In genomic region chr2:85503611-85504433, GRCh38 we compare ENCODE assay signal across 13 cellular contexts. TPM values are rescaled to one million over a fixed set of nuclear protein-coding genes. Genes with fewer than 3 reads are reported as not detected.
DNase-seq lines count a peak whose midpoint lies in the region; ATAC-seq, FAIRE-seq and TF ChIP-seq lines count a peak whose summit lies in the region.
"Had no signal": no experiment of that assay in that cellular context is flagged by ENCODE, and none has a peak within 500 bp of the region (broad histone marks: within the 10 kb centered on the region; RNA-seq: fewer than 3 reads in every experiment).

No MANE protein-coding gene starts in this region.

- intact Hi-C loops in MCF 10A (cut with micrococcal nuclease) = loop anchor here (2.0 kb wide), 1 partner anchor 71 kb away; no protein-coding TSS in a partner anchor
- intact Hi-C loops in breast epithelium (cut with DNase I; ENCODE audit: low total_unique reads) = no loop called here
- intact Hi-C loops in kidney (cut with DNase I) = no loop called here
- intact Hi-C loops in thyroid gland (cut with DNase I) = no loop called here
- intact Hi-C loops in Caco-2 (cut with micrococcal nuclease; ENCODE audit: unreplicated experiment) = loop anchor here (1.0 kb wide), 1 partner anchor 83 kb away; no protein-coding TSS in a partner anchor

- no peaks in the 10 kb centered on the region for H3K4me1 ChIP-seq in breast epithelium
- peaks cover 5 to 14% of the 10 kb centered on the region in 2 donors for H3K4me1 ChIP-seq in kidney (ENCODE audit: control insufficient read depth in 1 of 2, insufficient read depth in 1 of 2, low read depth in 1 of 2, low read length in 2 of 2)
- peaks cover 3 to 34% of the 10 kb centered on the region in 2 donors for H3K4me1 ChIP-seq in thyroid gland
- peaks cover 12% of the 10 kb centered on the region; the same call in 1 of the 2 replicates for H3K4me1 ChIP-seq in Caco-2

- BruUV-seq in MCF 10A (replicated peaks; lab: Mats Ljungman, UMichigan) (no TSS peak), Caco-2 (replicated peaks; lab: Mats Ljungman, UMichigan) (no TSS peak)

- H3K9me3 Mint-ChIP-seq in MCF 10A (ENCODE audit: unreplicated experiment) (no peaks in the 10 kb centered on the region), Caco-2 (ENCODE audit: unreplicated experiment) (peaks cover 10% of the 10 kb centered on the region)
- H3K9me3 Mint-ChIP-seq: naive thymus-derived CD8-positive, alpha-beta T cell had no signal

- H3K36me3 ChIP-seq in breast epithelium = no peaks in the 10 kb centered on the region
- no peaks in the 10 kb centered on the region for H3K36me3 ChIP-seq in kidney (ENCODE audit: control insufficient read depth in 1 of 2, insufficient read depth in 2 of 2, low read length in 2 of 2)
- no peaks in the 10 kb centered on the region for H3K36me3 ChIP-seq in thyroid gland
- no peaks in the 10 kb centered on the region; the same call in 1 of the 2 replicates for H3K36me3 ChIP-seq in Caco-2 (ENCODE audit: control insufficient read depth, insufficient read depth, low read length)
- H3K36me3 ChIP-seq: thoracic aorta had no signal

- H3K9ac ChIP-seq in kidney (ENCODE audit: low read length in 2 of 2) = peak overlapping the region in 1 of 2 donors; percentile 2

- POLR2A ChIA-PET in MCF 10A (lab: Yijun Ruan, JAX) = interaction anchor here (0.6 to 15.5 kb wide), 22 partner anchors 9 to 1077 kb away, joined by 3 to 376 read pairs (median 4); partner anchors contain the start of genes ELMOD3, MAT2A, RETSAT and TGOLN2
- POLR2A ChIA-PET in Caco-2 (lab: Charles Lee) = no interaction called here

- H3K4me1 Mint-ChIP-seq in MCF 10A (ENCODE audit: insufficient read depth, unreplicated experiment) = peaks cover 30% of the 10 kb centered on the region
- no peaks in the 10 kb centered on the region for H3K4me1 Mint-ChIP-seq in Caco-2 (ENCODE audit: low read depth, unreplicated experiment)

- H3K27ac Mint-ChIP-seq in MCF 10A (ENCODE audit: low read depth, unreplicated experiment) (peak overlapping the region; percentile 55), Caco-2 (ENCODE audit: unreplicated experiment) (no peak overlapping the region)

- H3K36me3 Mint-ChIP-seq in MCF 10A (ENCODE audit: insufficient read depth, unreplicated experiment) (no peaks in the 10 kb centered on the region), Caco-2 (ENCODE audit: insufficient read depth, unreplicated experiment) (no peaks in the 10 kb centered on the region)
- H3K36me3 Mint-ChIP-seq: brain; naive thymus-derived CD8-positive, alpha-beta T cell had no signal

- 89 to 90% methylated on average over 16 to 19 of the region's 19 CpGs for WGBS in thyroid gland, 2 donors

- CTCF ChIA-PET in MCF 10A (lab: Yijun Ruan, JAX) (interaction anchor here (0.8 to 1.8 kb wide), 5 partner anchors 33 to 184 kb away, joined by 3 to 5 read pairs (median 4); no protein-coding TSS in a partner anchor), Caco-2 (lab: Charles Lee) (no interaction called here)

- no peak for FAIRE-seq in kidney (lab: Jason Lieb, UNC)

- H3K27ac ChIP-seq in breast epithelium (peak overlapping the region in 1 of 2 donors; percentile 20), kidney (ENCODE audit: low read depth in 2 of 2, low read length in 2 of 2) (peak overlapping the region; percentile 26 to 67), thyroid gland (peak overlapping the region in 2 of 3 donors; percentile 51 to 64)
- H3K27ac ChIP-seq: SK-N-MC had no signal

- no peak for TF ChIP-seq POLR2A in breast epithelium (IDR thresholded peaks at IDR 0.05)
- TF ChIP-seq POLR2A in thyroid gland (IDR thresholded peaks at IDR 0.05) = no peak

- peak; percentile 77 for DNase-seq in MCF 10A (ENCODE audit: unreplicated experiment)
- no peak for DNase-seq in breast epithelium (ENCODE audit: low spot score in 2 of 2)
- peak; percentile 9 for DNase-seq in amniotic stem cell (lab: John Stamatoyannopoulos, UW)
- no peak for DNase-seq in kidney
- no peak for DNase-seq in thyroid gland
- no peak for DNase-seq in Caco-2
- DNase-seq in GM13976 (ENCODE audit: low spot score) = no peak
- DNase-seq: naive thymus-derived CD8-positive, alpha-beta T cell; NCI-H2081 treated with DMSO at 0.1 percent for 48 hours had no signal

- H3K27me3 ChIP-seq in breast epithelium (no peaks in the 10 kb centered on the region), thyroid gland (no peaks in the 10 kb centered on the region), Caco-2 (replicated peaks; ENCODE audit: control insufficient read depth, insufficient read depth, low read length) (no peaks in the 10 kb centered on the region)

- H3K4me3 ChIP-seq in breast epithelium (no peak overlapping the region), kidney (ENCODE audit: low read length in 2 of 2) (peak overlapping the region in 1 of 2 donors; percentile 30), thyroid gland (replicated peaks in 1 of 3) (no peak overlapping the region), Caco-2 (ENCODE audit: low read depth, low read length) (no peak overlapping the region)
- H3K4me3 ChIP-seq: SK-N-MC, thoracic aorta had no signal

- no peak overlapping the region for H3K4me3 Mint-ChIP-seq in MCF 10A (ENCODE audit: unreplicated experiment)
- no peak overlapping the region for H3K4me3 Mint-ChIP-seq in Caco-2 (ENCODE audit: unreplicated experiment)
- H3K4me3 Mint-ChIP-seq: brain; naive thymus-derived CD8-positive, alpha-beta T cell had no signal

- ATAC-seq in GM18907 (IDR thresholded peaks at IDR 0.05; ENCODE audit: unreplicated experiment) = no peak
- ATAC-seq: naive thymus-derived CD8-positive, alpha-beta T cell had no signal

- H3K9me3 ChIP-seq in breast epithelium (no peaks in the 10 kb centered on the region), kidney (ENCODE audit: control insufficient read depth in 1 of 2, low read length in 2 of 2) (no peaks in the 10 kb centered on the region), thyroid gland (no peaks in the 10 kb centered on the region), Caco-2 (no peaks in the 10 kb centered on the region)
- H3K9me3 ChIP-seq: thoracic aorta had no signal

- TF ChIP-seq CTCF in MCF 10A (IDR thresholded peaks at IDR 0.05; ENCODE audit: unreplicated experiment) (no peak), breast epithelium (IDR thresholded peaks at IDR 0.05) (no peak), kidney (IDR thresholded peaks at IDR 0.05; ENCODE audit: borderline replicate concordance, extremely low read depth, insufficient read depth) (no peak), thyroid gland (IDR thresholded peaks at IDR 0.05) (no peak), Caco-2 (IDR thresholded peaks at IDR 0.05; ENCODE audit: insufficient read depth in 1 of 2, low read depth in 1 of 2, low read length in 1 of 2, severe bottlenecking in 1 of 2, unreplicated experiment in 1 of 2) (no peak), GM13976 (IDR thresholded peaks at IDR 0.05; ENCODE audit: borderline replicate concordance, control extremely low read depth, extremely low read depth, insufficient read depth, missing control alignments) (no peak)

- in situ Hi-C loops in GM13976 (cut with MboI; ENCODE audit: low sequenced_read_pairs, unreplicated experiment) = no loop called here

- H3K27me3 Mint-ChIP-seq in MCF 10A (ENCODE audit: insufficient read depth, unreplicated experiment) (no peaks in the 10 kb centered on the region), Caco-2 (ENCODE audit: insufficient read depth, unreplicated experiment) (no peaks in the 10 kb centered on the region)
- H3K27me3 Mint-ChIP-seq: naive thymus-derived CD8-positive, alpha-beta T cell had no signal

RNA-seq across cellular contexts. Expression of gene MAT2A, which starts 35.1 kb away (rescaled TPM):
- 348 and 366 TPM in 2 replicates for total RNA-seq in MCF 10A (2022)
- total RNA-seq in breast epithelium = 100 to 1,000 TPM; 180 to 263 (median 236) TPM
- 300 TPM for total RNA-seq in kidney
- polyA plus RNA-seq in kidney (ENCODE audit: insufficient read depth, low read depth, low replicate concordance) = 155 TPM
- 100 to 1,000 TPM; 303 to 511 (median 354) TPM for total RNA-seq in thyroid gland
- total RNA-seq in Caco-2 (2022) = 217 and 250 TPM in 2 replicates

RNA-seq across cellular contexts. Expression of gene GGCX, which starts 57.5 kb away (rescaled TPM):
- total RNA-seq in MCF 10A (2022) (49.1 and 52.2 TPM in 2 replicates), breast epithelium (10 to 100 TPM; 26.7 to 35.1 (median 31.8) TPM), kidney (50.7 TPM), thyroid gland (10 to 100 TPM; 39.5 to 81.9 (median 51.6) TPM), Caco-2 (2022) (85.1 and 96.8 TPM in 2 replicates)
- 27.8 TPM for polyA plus RNA-seq in kidney (ENCODE audit: insufficient read depth, low read depth, low replicate concordance)

Comparison
In these comparisons a context has a peak if more than half of its experiments do, and no peak if none do; other contexts are left out.
1. DNase-seq: peak in MCF 10A (single experiment) and amniotic stem cell (single experiment); none in breast epithelium (0 of 2), kidney (single experiment), thyroid gland (0 of 2), Caco-2 (0 of 2) and GM13976 (single experiment).
2. intact Hi-C loops: an anchor here in MCF 10A (2.0 kb wide) and Caco-2 (1.0 kb wide); none called in breast epithelium, kidney and thyroid gland.